20 cellular contexts compared by ENCODE assay signal in genomic region chr3:172204716-172205115, GRCh38.
DNase-seq lines count a peak whose midpoint lies in the region; ATAC-seq and TF ChIP-seq lines count a peak whose summit lies in the region.
"Had no signal": no experiment of that assay in that cellular context is flagged by ENCODE, and none has a peak within 500 bp of the region (broad histone marks: within the 10 kb centered on the region; RNA-seq: fewer than 3 reads in every experiment).

No MANE protein-coding gene starts in this region.

- no peak for TF ChIP-seq POLR2A in IMR-90 (IDR thresholded peaks at IDR 0.05; ENCODE audit: low read depth, low read length)

- POLR2A ChIA-PET in IMR-90 (lab: Charles Lee; ENCODE audit: unreplicated experiment): no interaction called here
- POLR2A ChIA-PET in CD8-positive, alpha-beta memory T cell (lab: Charles Lee): no interaction called here

- H3K4me1 ChIP-seq in IMR-90 (ENCODE audit: control insufficient read depth, insufficient read depth, low read length): peaks cover 27% of the 10 kb centered on the region
- peaks cover 24% of the 10 kb centered on the region for H3K4me1 ChIP-seq in rectal smooth muscle tissue (ENCODE audit: control insufficient read depth, insufficient read depth, low read length)
- no peaks in the 10 kb centered on the region for H3K4me1 ChIP-seq in CD8-positive, alpha-beta memory T cell (ENCODE audit: insufficient read depth, low read length)

- H3K9ac ChIP-seq in IMR-90 (ENCODE audit: low read depth, low read length) (no peak overlapping the region), rectal smooth muscle tissue (ENCODE audit: low read length) (no peak overlapping the region)

- H3K4me3 ChIP-seq in IMR-90 (ENCODE audit: insufficient read depth, low read depth, low read length) (no peak overlapping the region), coronary artery (no peak overlapping the region), rectal smooth muscle tissue (ENCODE audit: low read length) (no peak overlapping the region)
- H3K4me3 ChIP-seq in CD8-positive, alpha-beta memory T cell (ENCODE audit: low read length): no peak overlapping the region
- H3K4me3 ChIP-seq: gastrocnemius medialis, uterus had no signal

- 0 out of 2 replicates have a peak overlapping the region, but pooled peaks have one; percentile 53 for H3K23ac ChIP-seq in IMR-90 (ENCODE audit: low read depth, low read length)

- H3K27me3 Mint-ChIP-seq in CD8-positive, alpha-beta memory T cell: peaks cover 0 to 2% of the 10 kb centered on the region in 2 donors
- H3K27me3 Mint-ChIP-seq: activated CD4-positive, alpha-beta T cell treated with anti-CD3 and anti-CD28 coated beads, Interleukin-2, amount 10 ng/mL, durations not matched to agents 24 days and 14 days; dendritic cell treated with granulocyte-macrophage colony-stimulating factor and Interleukin-4, amounts not matched to agents 40 ng/mL and 50 ng/mL, for 4 days; IgD-negative memory B cell; stimulated activated naive B cell treated with anti-CD40 and anti-IgM and Interleukin-4, amounts not matched to agents 10 μg/mL and 1 μg/mL and 100 μg/mL, for 72 hours had no signal

- H3K79me1 ChIP-seq in IMR-90 (ENCODE audit: low read depth in 1 of 2, low read length in 2 of 2): peaks cover 24 to 84% of the 10 kb centered on the region in 2 experiments

- H3K4me1 Mint-ChIP-seq in CD8-positive, alpha-beta memory T cell: no peaks in the 10 kb centered on the region
- H3K4me1 Mint-ChIP-seq: stimulated activated naive B cell treated with anti-CD40 and anti-IgM and Interleukin-4, amounts not matched to agents 10 μg/mL and 1 μg/mL and 100 μg/mL, for 72 hours had no signal

- peaks cover 13 to 37% (median 16%) of the 10 kb centered on the region in 3 donors for H3K36me3 Mint-ChIP-seq in CD8-positive, alpha-beta memory T cell

- H3K4ac ChIP-seq in IMR-90 (ENCODE audit: low read depth, low read length): no peak overlapping the region

- no CpG with 5 or more reads among the region's 5 CpGs for WGBS in IMR-90 (ENCODE audit: extremely low coverage in 2 of 2, insufficient read length in 1 of 2), 2 experiments

- H3K18ac ChIP-seq in IMR-90 (ENCODE audit: low read depth, low read length): no peak overlapping the region; the same call in 1 of the 2 replicates

- dilution Hi-C loops in IMR-90 (cut with HindIII; ENCODE audit: low sequenced_read_pairs, unreplicated experiment): no loop called here

- H2AK5ac ChIP-seq in IMR-90 (ENCODE audit: low read depth, low read length): peak overlapping the region; percentile 89; the same call in 1 of the 2 replicates

- in situ Hi-C loops in IMR-90 (cut with MboI; ENCODE audit: low sequenced_read_pairs): no loop called here

- ATAC-seq in IMR-90 (ENCODE audit: low read depth) (no peak), HG02870 (IDR thresholded peaks at IDR 0.05; ENCODE audit: unreplicated experiment) (no peak)
- ATAC-seq: gastrocnemius medialis; left ventricle myocardium superior; SK-N-SH treated with all-trans-retinoic acid at 6 μM for 48 hours; stimulated activated naive B cell treated with anti-CD40 and anti-IgM and Interleukin-4, amounts not matched to agents 10 μg/mL and 1 μg/mL and 100 μg/mL, for 72 hours had no signal

- no TSS peak for BruUV-seq in IMR-90 (replicated peaks; lab: Mats Ljungman, UMichigan)

- CTCF ChIA-PET in IMR-90 (lab: Yijun Ruan, JAX): no interaction called here
- CTCF ChIA-PET in CD8-positive, alpha-beta memory T cell (lab: Charles Lee): no interaction called here

- no peak overlapping the region for H4K8ac ChIP-seq in IMR-90 (ENCODE audit: low read depth in 2 of 2, low read length in 2 of 2)

- H3K4me3 Mint-ChIP-seq in CD8-positive, alpha-beta memory T cell: no peak overlapping the region
- H3K4me3 Mint-ChIP-seq: activated CD4-positive, alpha-beta T cell treated with anti-CD3 and anti-CD28 coated beads, Interleukin-2, amount 10 ng/mL, durations not matched to agents 24 days and 14 days; dendritic cell treated with granulocyte-macrophage colony-stimulating factor and Interleukin-4, amounts not matched to agents 40 ng/mL and 50 ng/mL, for 4 days; IgD-negative memory B cell; stimulated activated naive B cell treated with anti-CD40 and anti-IgM and Interleukin-4, amounts not matched to agents 10 μg/mL and 1 μg/mL and 100 μg/mL, for 72 hours had no signal

- TF ChIP-seq CTCF in 22Rv1 (IDR thresholded peaks at IDR 0.05) (no peak), IMR-90 (conservative IDR thresholded peaks at IDR 0.05; ENCODE audit: low read depth, low read length) (no peak), coronary artery (IDR thresholded peaks at IDR 0.05) (no peak)

- H2AFZ ChIP-seq in IMR-90 (replicated peaks; ENCODE audit: low read length, poor library complexity): no peak overlapping the region

- H3K4me2 ChIP-seq in IMR-90 (ENCODE audit: low read depth, low read length): no peak overlapping the region

- H3K27me3 ChIP-seq in IMR-90 (ENCODE audit: control insufficient read depth, insufficient read depth, low read length) (no peaks in the 10 kb centered on the region), rectal smooth muscle tissue (ENCODE audit: control insufficient read depth, insufficient read depth, low read length) (no peaks in the 10 kb centered on the region)
- no peaks in the 10 kb centered on the region for H3K27me3 ChIP-seq in CD8-positive, alpha-beta memory T cell (ENCODE audit: insufficient read depth, low read length, poor library complexity, severe bottlenecking)
- H3K27me3 ChIP-seq: gastrocnemius medialis, uterus had no signal

- H3K27ac Mint-ChIP-seq in CD8-positive, alpha-beta memory T cell: no peak overlapping the region
- H3K27ac Mint-ChIP-seq: activated CD4-positive, alpha-beta T cell treated with anti-CD3 and anti-CD28 coated beads, Interleukin-2, amount 10 ng/mL, durations not matched to agents 24 days and 14 days; IgD-negative memory B cell; stimulated activated naive B cell treated with anti-CD40 and anti-IgM and Interleukin-4, amounts not matched to agents 10 μg/mL and 1 μg/mL and 100 μg/mL, for 72 hours had no signal

- peak overlapping the region; percentile 69 for H3K27ac ChIP-seq in 22Rv1
- H3K27ac ChIP-seq in IMR-90 (ENCODE audit: insufficient read depth, low read length): peak overlapping the region; percentile 14; the same call in 1 of the 2 replicates
- H3K27ac ChIP-seq in coronary artery: peak overlapping the region; percentile 43 to 87
- H3K27ac ChIP-seq in rectal smooth muscle tissue (ENCODE audit: low read depth, low read length): peak overlapping the region; percentile 53
- H3K27ac ChIP-seq in CD8-positive, alpha-beta memory T cell (ENCODE audit: low read depth, low read length): no peak overlapping the region

- no peak overlapping the region for H2AK9ac ChIP-seq in IMR-90 (replicated peaks; ENCODE audit: low read depth, low read length, poor library complexity)

- DNase-seq in IMR-90: no peak
- no peak for DNase-seq in coronary artery (ENCODE audit: low spot score)
- no peak for DNase-seq in NCI-H2227 treated with DMSO at 0.1 percent for 48 hours (lab: John Stamatoyannopoulos, UW)
- no peak for DNase-seq in CD8-positive, alpha-beta memory T cell
- DNase-seq in Kasumi-1 (lab: John Stamatoyannopoulos, UW): no peak
- DNase-seq: activated CD4-positive, alpha-beta T cell treated with anti-CD3 and anti-CD28 coated beads, Interleukin-2, amount 10 ng/mL, durations not matched to agents 24 days and 14 days; activated CD8-positive, alpha-beta memory T cell treated with anti-CD3 and anti-CD28 coated beads, Interleukin-2, amount 50 U/mL, for 48 hours; activated naive CD4-positive, alpha-beta T cell treated with Interleukin-2 at 50 U/mL for 16 hours; COR-L47; gastrocnemius medialis; left ventricle myocardium superior; NCI-H82; stimulated activated naive B cell treated with anti-CD40 and anti-IgM and Interleukin-4, amounts not matched to agents 10 μg/mL and 1 μg/mL and 100 μg/mL, for 72 hours; uterus had no signal

- H2BK120ac ChIP-seq in IMR-90 (ENCODE audit: low read depth, low read length): no peak overlapping the region

- no peaks in the 10 kb centered on the region for H3K9me3 ChIP-seq in IMR-90 (ENCODE audit: control insufficient read depth, insufficient read depth, low read length)
- peaks cover 6% of the 10 kb centered on the region for H3K9me3 ChIP-seq in CD8-positive, alpha-beta memory T cell (ENCODE audit: low read length)
- H3K9me3 ChIP-seq: gastrocnemius medialis, uterus had no signal

- no peak overlapping the region for H4K91ac ChIP-seq in IMR-90 (ENCODE audit: insufficient read depth, low read depth, low read length)

- peak overlapping the region; percentile 20; the same call in 1 of the 2 replicates for H3K14ac ChIP-seq in IMR-90 (replicated peaks; ENCODE audit: low read depth, low read length)

- H2BK5ac ChIP-seq in IMR-90 (ENCODE audit: low read depth, low read length, poor library complexity, severe bottlenecking): no peak overlapping the region

- no peak for TF ChIP-seq RAD21 in IMR-90 (IDR thresholded peaks at IDR 0.05; ENCODE audit: low read length)

- H4K5ac ChIP-seq in IMR-90 (ENCODE audit: low read depth, low read length): no peak overlapping the region

- no peak overlapping the region for H2BK20ac ChIP-seq in IMR-90 (ENCODE audit: low read depth, low read length)

- peaks cover 19 to 24% (median 22%) of the 10 kb centered on the region in 5 donors for H3K9me3 Mint-ChIP-seq in CD8-positive, alpha-beta memory T cell
- H3K9me3 Mint-ChIP-seq: dendritic cell treated with granulocyte-macrophage colony-stimulating factor and Interleukin-4, amounts not matched to agents 40 ng/mL and 50 ng/mL, for 4 days had no signal

- peak overlapping the region; percentile 79; the same call in 1 of the 3 replicates for H2BK15ac ChIP-seq in IMR-90 (ENCODE audit: low read depth, low read length)

- H4K20me1 ChIP-seq in IMR-90 (ENCODE audit: insufficient read depth, low read length): peaks cover 61% of the 10 kb centered on the region

- H3K36me3 ChIP-seq in IMR-90 (ENCODE audit: control insufficient read depth, insufficient read depth, low read length) (peaks cover 5% of the 10 kb centered on the region), rectal smooth muscle tissue (ENCODE audit: control insufficient read depth, insufficient read depth, low read length) (no peaks in the 10 kb centered on the region)
- H3K36me3 ChIP-seq in CD8-positive, alpha-beta memory T cell (ENCODE audit: insufficient read depth, low read length): no peaks in the 10 kb centered on the region
- H3K36me3 ChIP-seq: gastrocnemius medialis, uterus had no signal

- H3K9me1 ChIP-seq in IMR-90 (ENCODE audit: insufficient read depth, low read length): peaks cover 20% of the 10 kb centered on the region

- H3K56ac ChIP-seq in IMR-90 (ENCODE audit: extremely low read depth, insufficient read depth, low read length): no peak overlapping the region

- intact Hi-C loops in IMR-90 (cut with micrococcal nuclease): loop anchor here (10.0 kb wide), 1 partner anchor 160 kb away; no protein-coding TSS in a partner anchor

TF ChIP-seq in IMR-90, 13 proteins besides CTCF, POLR2A, EP300 and RAD21:
- no peak for TF ChIP-seq BHLHE40 (IDR thresholded peaks at IDR 0.05; ENCODE audit: low read depth, low read length)
